ENCODE assay signal across 19 cellular contexts in genomic region chr21:28775071-28775470, GRCh38.
DNase-seq lines count a peak whose midpoint lies in the region; ATAC-seq and TF ChIP-seq lines count a peak whose summit lies in the region.
"Had no signal": no experiment of that assay in that cellular context is flagged by ENCODE, and none has a peak within 500 bp of the region (broad histone marks: within the 10 kb centered on the region; RNA-seq: fewer than 3 reads in every experiment).

No MANE protein-coding gene starts in this region.

- no peak for DNase-seq in activated CD4-positive, alpha-beta T cell treated with anti-CD3 and anti-CD28 coated beads for 36 hours
- DNase-seq in activated CD4-positive, alpha-beta T cell treated with anti-CD3 and anti-CD28 coated beads for 48 hours: no peak
- no peak for DNase-seq in activated naive CD8-positive, alpha-beta T cell treated with anti-CD3 and anti-CD28 coated beads, Interleukin-2, amount 50 U/mL, for 24 hours
- no peak for DNase-seq in activated naive CD8-positive, alpha-beta T cell treated with anti-CD3 and anti-CD28 coated beads for 36 hours
- DNase-seq in osteocyte (ENCODE audit: extremely low spot score, unreplicated experiment): no peak
- no peak for DNase-seq in NK-92 treated with Interleukin-12 subunit alpha and Interleukin-12 subunit beta, amount 100 ng/mL, for 24 hours (lab: John Stamatoyannopoulos, UW)
- DNase-seq: AML-193, DMS79, H7, Karpas-422, NCI-H1417 treated with DMSO at 0.1 percent for 48 hours, NCI-H187 treated with DMSO at 0.1 percent for 48 hours, NCI-H226, NCI-H524 treated with DMSO at 0.1 percent for 48 hours, PC-3, SIG-M5 had no signal

- POLR2A ChIA-PET in activated CD4-positive, alpha-beta T cell treated with anti-CD3 and anti-CD28 coated beads for 36 hours (lab: Charles Lee): no interaction called here

- ATAC-seq in activated CD4-positive, alpha-beta T cell treated with anti-CD3 and anti-CD28 coated beads for 36 hours: peak; percentile 76
- peak; percentile 40 for ATAC-seq in activated naive CD8-positive, alpha-beta T cell treated with anti-CD3 and anti-CD28 coated beads, Interleukin-2, amount 50 U/mL, for 24 hours
- no peak for ATAC-seq in HG02938 (IDR thresholded peaks at IDR 0.05; ENCODE audit: unreplicated experiment)
- ATAC-seq in GM21447 (IDR thresholded peaks at IDR 0.05; ENCODE audit: unreplicated experiment): no peak
- ATAC-seq: PC-3 had no signal

- no peaks in the 10 kb centered on the region for H3K27me3 Mint-ChIP-seq in activated CD4-positive, alpha-beta T cell treated with anti-CD3 and anti-CD28 coated beads for 36 hours
- H3K27me3 Mint-ChIP-seq in activated naive CD8-positive, alpha-beta T cell treated with anti-CD3 and anti-CD28 coated beads, Interleukin-2, amount 50 U/mL, for 24 hours: no peaks in the 10 kb centered on the region
- H3K27me3 Mint-ChIP-seq in activated naive CD8-positive, alpha-beta T cell treated with anti-CD3 and anti-CD28 coated beads for 36 hours: no peaks in the 10 kb centered on the region
- H3K27me3 Mint-ChIP-seq in osteocyte (ENCODE audit: unreplicated experiment): no peaks in the 10 kb centered on the region

- H3K4me1 Mint-ChIP-seq in activated CD4-positive, alpha-beta T cell treated with anti-CD3 and anti-CD28 coated beads for 36 hours: peaks cover 34% of the 10 kb centered on the region
- H3K4me1 Mint-ChIP-seq in activated naive CD8-positive, alpha-beta T cell treated with anti-CD3 and anti-CD28 coated beads, Interleukin-2, amount 50 U/mL, for 24 hours: peaks cover 51% of the 10 kb centered on the region
- H3K4me1 Mint-ChIP-seq in activated naive CD8-positive, alpha-beta T cell treated with anti-CD3 and anti-CD28 coated beads for 36 hours: peaks cover 21% of the 10 kb centered on the region
- peaks cover 37% of the 10 kb centered on the region for H3K4me1 Mint-ChIP-seq in osteocyte (ENCODE audit: unreplicated experiment)
- H3K4me1 Mint-ChIP-seq: IgD-negative memory B cell had no signal

- H3K4me3 Mint-ChIP-seq in activated CD4-positive, alpha-beta T cell treated with anti-CD3 and anti-CD28 coated beads for 36 hours: no peak overlapping the region
- peak overlapping the region; percentile 44 for H3K4me3 Mint-ChIP-seq in activated naive CD8-positive, alpha-beta T cell treated with anti-CD3 and anti-CD28 coated beads, Interleukin-2, amount 50 U/mL, for 24 hours
- no peak overlapping the region for H3K4me3 Mint-ChIP-seq in activated naive CD8-positive, alpha-beta T cell treated with anti-CD3 and anti-CD28 coated beads for 36 hours
- no peak overlapping the region for H3K4me3 Mint-ChIP-seq in osteocyte (ENCODE audit: unreplicated experiment)
- H3K4me3 Mint-ChIP-seq: IgD-negative memory B cell had no signal

- peaks cover 9% of the 10 kb centered on the region for H3K36me3 Mint-ChIP-seq in activated CD4-positive, alpha-beta T cell treated with anti-CD3 and anti-CD28 coated beads for 36 hours (ENCODE audit: low read depth)
- peaks cover 6% of the 10 kb centered on the region for H3K36me3 Mint-ChIP-seq in activated naive CD8-positive, alpha-beta T cell treated with anti-CD3 and anti-CD28 coated beads, Interleukin-2, amount 50 U/mL, for 24 hours (ENCODE audit: low read depth)
- peaks cover 9% of the 10 kb centered on the region for H3K36me3 Mint-ChIP-seq in activated naive CD8-positive, alpha-beta T cell treated with anti-CD3 and anti-CD28 coated beads for 36 hours
- no peaks in the 10 kb centered on the region for H3K36me3 Mint-ChIP-seq in osteocyte (ENCODE audit: unreplicated experiment)
- H3K36me3 Mint-ChIP-seq: IgD-negative memory B cell had no signal

- intact Hi-C loops in activated CD4-positive, alpha-beta T cell treated with anti-CD3 and anti-CD28 coated beads for 36 hours (cut with DNase I, micrococcal nuclease): loop anchor here (1.0 to 10.0 kb wide), 3 partner anchors 110 to 460 kb away; a partner anchor contains a TSS

- no peak for TF ChIP-seq CTCF in osteocyte (IDR thresholded peaks at IDR 0.05)

- H3K27ac Mint-ChIP-seq in activated CD4-positive, alpha-beta T cell treated with anti-CD3 and anti-CD28 coated beads for 36 hours: peak overlapping the region; percentile 44
- H3K27ac Mint-ChIP-seq in activated naive CD8-positive, alpha-beta T cell treated with anti-CD3 and anti-CD28 coated beads, Interleukin-2, amount 50 U/mL, for 24 hours: peak overlapping the region; percentile 78
- no peak overlapping the region for H3K27ac Mint-ChIP-seq in activated naive CD8-positive, alpha-beta T cell treated with anti-CD3 and anti-CD28 coated beads for 36 hours
- H3K27ac Mint-ChIP-seq in osteocyte (ENCODE audit: unreplicated experiment): peak overlapping the region; percentile 11
- H3K27ac Mint-ChIP-seq: IgD-negative memory B cell had no signal

- no peaks in the 10 kb centered on the region for H3K9me3 Mint-ChIP-seq in activated CD4-positive, alpha-beta T cell treated with anti-CD3 and anti-CD28 coated beads for 36 hours (ENCODE audit: low read depth)
- peaks cover 6% of the 10 kb centered on the region for H3K9me3 Mint-ChIP-seq in activated naive CD8-positive, alpha-beta T cell treated with anti-CD3 and anti-CD28 coated beads, Interleukin-2, amount 50 U/mL, for 24 hours
- peaks cover 3% of the 10 kb centered on the region for H3K9me3 Mint-ChIP-seq in activated naive CD8-positive, alpha-beta T cell treated with anti-CD3 and anti-CD28 coated beads for 36 hours
- H3K9me3 Mint-ChIP-seq in osteocyte (ENCODE audit: unreplicated experiment): no peaks in the 10 kb centered on the region

- CTCF ChIA-PET in activated CD4-positive, alpha-beta T cell treated with anti-CD3 and anti-CD28 coated beads for 36 hours (lab: Charles Lee): interaction anchor here (0.9 kb wide), 1 partner anchor 30 kb away, joined by 4 read pairs; no protein-coding TSS in a partner anchor

Comparison
In these comparisons a context has a peak if more than half of its experiments do, and no peak if none do; other contexts are left out.
1. ATAC-seq: peak in activated CD4-positive, alpha-beta T cell treated with anti-CD3 and anti-CD28 coated beads for 36 hours (single experiment) and activated naive CD8-positive, alpha-beta T cell treated with anti-CD3 and anti-CD28 coated beads, Interleukin-2, amount 50 U/mL, for 24 hours (single experiment); none in HG02938 (single experiment) and GM21447 (single experiment).